In the genomic region with DNA sequence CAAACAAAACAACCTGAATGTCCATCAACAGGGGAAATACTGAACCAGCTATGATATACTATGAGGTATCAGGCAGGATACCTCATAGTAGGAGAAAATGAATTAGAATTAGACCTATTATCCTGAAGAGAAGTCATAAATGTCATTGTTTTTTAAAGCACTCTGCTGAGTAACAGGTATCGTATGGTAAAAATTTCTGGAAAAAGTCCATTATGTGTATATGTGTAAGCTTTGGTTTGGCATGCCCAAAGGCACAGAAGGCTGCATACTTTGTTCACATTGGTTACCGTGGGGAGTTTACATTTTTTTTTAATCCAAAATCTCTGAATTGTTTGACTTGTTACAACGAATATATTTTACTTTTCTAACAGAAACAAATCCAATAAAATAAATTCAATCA, we compare ENCODE assay signal across 15 cellular contexts.
DNase-seq lines count a peak whose midpoint lies in the region; TF ChIP-seq lines count a peak whose summit lies in the region.
"Had no signal": no experiment of that assay in that cellular context is flagged by ENCODE, and none has a peak within 500 bp of the region (broad histone marks: within the 10 kb centered on the region; RNA-seq: fewer than 3 reads in every experiment).

No MANE protein-coding gene starts in this region.

- H3K27me3 ChIP-seq in WERI-Rb-1 (ENCODE audit: insufficient read depth, low read depth, severe bottlenecking) (no peaks in the 10 kb centered on the region), rectal smooth muscle tissue (ENCODE audit: control insufficient read depth, insufficient read depth, low read length) (no peaks in the 10 kb centered on the region)
- H3K27me3 ChIP-seq: testis had no signal

- H3K9ac ChIP-seq in rectal smooth muscle tissue (ENCODE audit: low read length): no peak overlapping the region

- H3K27ac ChIP-seq in WERI-Rb-1 (peak overlapping the region; percentile 43), rectal smooth muscle tissue (ENCODE audit: low read depth, low read length) (peak overlapping the region; percentile 58)
- H3K27ac ChIP-seq: testis had no signal

- DNase-seq in AG10803 (ENCODE audit: low read depth): peak; percentile 65
- DNase-seq in WERI-Rb-1: no peak
- peak; percentile 64 for DNase-seq in fibroblast of mammary gland (ENCODE audit: low read depth)
- DNase-seq in hippocampal formation (lab: John Stamatoyannopoulos, UW): no peak
- DNase-seq in posterior vena cava (ENCODE audit: low spot score): no peak
- no peak for DNase-seq in NCI-H146 (lab: John Stamatoyannopoulos, UW)
- no peak for DNase-seq in A172 (ENCODE audit: low spot score)
- DNase-seq: activated CD8-positive, alpha-beta T cell treated with anti-CD3 and anti-CD28 coated beads, Interleukin-2, amount 10 ng/mL, durations not matched to agents 7 days and 5 days; Karpas-422; NCI-H748 treated with DMSO at 0.1 percent for 48 hours; SW 1271 had no signal

- intact Hi-C loops in posterior vena cava (cut with DNase I): no loop called here

- peaks cover 13% of the 10 kb centered on the region for H3K4me1 ChIP-seq in rectal smooth muscle tissue (ENCODE audit: control insufficient read depth, insufficient read depth, low read length)

- H3K9me3 ChIP-seq in WERI-Rb-1 (ENCODE audit: severe bottlenecking): no peaks in the 10 kb centered on the region
- H3K9me3 ChIP-seq: mucosa of descending colon, prostate gland, testis had no signal

- no peak overlapping the region for H3K4me3 ChIP-seq in AG10803 (ENCODE audit: low read length)
- no peak overlapping the region for H3K4me3 ChIP-seq in WERI-Rb-1 (ENCODE audit: low read depth, low read length)
- H3K4me3 ChIP-seq in fibroblast of mammary gland (ENCODE audit: control insufficient read depth, low read depth, low read length): no peak overlapping the region
- H3K4me3 ChIP-seq in rectal smooth muscle tissue (ENCODE audit: low read length): no peak overlapping the region
- H3K4me3 ChIP-seq: mucosa of descending colon, prostate gland, testis had no signal

- TF ChIP-seq CTCF in AG10803 (conservative IDR thresholded peaks at IDR 0.05; ENCODE audit: low read length): no peak
- TF ChIP-seq CTCF in WERI-Rb-1 (IDR thresholded peaks at IDR 0.05; ENCODE audit: low read depth, low read length): no peak
- TF ChIP-seq CTCF in fibroblast of mammary gland (conservative IDR thresholded peaks at IDR 0.05; ENCODE audit: control insufficient read depth, insufficient read depth, low read depth, low read length): no peak

- peaks cover 30% of the 10 kb centered on the region for H3K36me3 ChIP-seq in WERI-Rb-1
- H3K36me3 ChIP-seq in rectal smooth muscle tissue (ENCODE audit: control insufficient read depth, insufficient read depth, low read length): peaks cover 4% of the 10 kb centered on the region
- H3K36me3 ChIP-seq: prostate gland had no signal

Comparison
In these comparisons a context has a peak if more than half of its experiments do, and no peak if none do; other contexts are left out.
1. DNase-seq: peak in AG10803 (single experiment) and fibroblast of mammary gland (single experiment); none in WERI-Rb-1 (single experiment), hippocampal formation (0 of 2), posterior vena cava (single experiment), NCI-H146 (single experiment) and A172 (single experiment).